In genomic region chr9:121292801-121293241, GRCh38 we compare ENCODE assay signal across 17 cellular contexts. TPM values are rescaled to one million over a fixed set of nuclear protein-coding genes. Genes with fewer than 3 reads are reported as not detected.
A peak's percentile ranks its signal among the peaks of the same experiment; 100 is the strongest.
DNase-seq lines count a peak whose midpoint lies in the region; ATAC-seq and TF ChIP-seq lines count a peak whose summit lies in the region.
"Had no signal": no experiment of that assay in that cellular context is flagged by ENCODE, and none has a peak within 500 bp of the region (broad histone marks: within the 10 kb centered on the region; RNA-seq: fewer than 3 reads in every experiment).

No MANE protein-coding gene starts in this region.

- peak in 33 of 56 donors; percentile 20 to 82 (median 57) for DNase-seq in amygdala (lab: John Stamatoyannopoulos, UW)
- no peak for DNase-seq in endodermal cell
- no peak for DNase-seq in neural crest cell (ENCODE audit: low read depth, low spot score)
- no peak for DNase-seq in thoracic aorta (ENCODE audit: low spot score)
- no peak for DNase-seq in DMS53 (lab: John Stamatoyannopoulos, UW)
- DNase-seq: amniotic stem cell; DMS153; NCI-H187; NCI-H345; stimulated activated CD4-positive, alpha-beta T cell treated with anti-CD3 and anti-CD28 coated beads, Interleukin-15, amount 100 ng/mL, for 24 hours; T-helper 1 cell had no signal

- H3K36me3 ChIP-seq in endodermal cell (ENCODE audit: control insufficient read depth, insufficient read depth, low read length) = no peaks in the 10 kb centered on the region
- H3K36me3 ChIP-seq in thoracic aorta = peaks cover 6% of the 10 kb centered on the region
- H3K36me3 ChIP-seq: BLaER1 had no signal

- H3K27ac Mint-ChIP-seq in endodermal cell (no peak overlapping the region), neural crest cell (ENCODE audit: unreplicated experiment) (peak overlapping the region; percentile 43)
- H3K27ac Mint-ChIP-seq: activated T-helper 2 cell treated with anti-CD3 and anti-CD28 coated beads, Interferon-gamma antibody, Interleukin-2, Interleukin-4, amounts not matched to agents 10 μg/mL and 5 μg/mL and 100 μg/mL, durations not matched to agents 14 hours and 24 hours and 36 hours; WTC11 had no signal

- no peaks in the 10 kb centered on the region for H3K27me3 ChIP-seq in endodermal cell (ENCODE audit: control insufficient read depth, insufficient read depth, low read length, poor library complexity, severe bottlenecking)
- no peaks in the 10 kb centered on the region for H3K27me3 ChIP-seq in thoracic aorta (replicated peaks; ENCODE audit: insufficient read depth)
- H3K27me3 ChIP-seq: BLaER1 had no signal

- H3K36me3 Mint-ChIP-seq in endodermal cell (ENCODE audit: low read depth) (no peaks in the 10 kb centered on the region), neural crest cell (ENCODE audit: low read depth) (no peaks in the 10 kb centered on the region)

- H3K9me3 ChIP-seq in endodermal cell (ENCODE audit: control insufficient read depth, low read length) (no peaks in the 10 kb centered on the region), thoracic aorta (no peaks in the 10 kb centered on the region)
- H3K9me3 ChIP-seq: BLaER1 had no signal

- H3K4me1 Mint-ChIP-seq in endodermal cell (peaks cover 29% of the 10 kb centered on the region), neural crest cell (peaks cover 59% of the 10 kb centered on the region)

- H3K27ac ChIP-seq in endodermal cell (ENCODE audit: low read depth, low read length) = no peak overlapping the region
- H3K27ac ChIP-seq in thoracic aorta = peak overlapping the region; percentile 70 to 91
- H3K27ac ChIP-seq: BLaER1 had no signal

- no peak overlapping the region for H3K9ac ChIP-seq in endodermal cell (ENCODE audit: extremely low read depth, low read length, poor library complexity, severe bottlenecking)
- H3K9ac ChIP-seq: BLaER1 had no signal

- TF ChIP-seq CTCF in endodermal cell (conservative IDR thresholded peaks at IDR 0.05) = peak; percentile 3
- TF ChIP-seq CTCF in neural crest cell (conservative IDR thresholded peaks at IDR 0.05) = no peak
- no peak for TF ChIP-seq CTCF in thoracic aorta (IDR thresholded peaks at IDR 0.05)

- H3K4me3 Mint-ChIP-seq in endodermal cell (no peak overlapping the region), neural crest cell (peak overlapping the region; percentile 23)
- H3K4me3 Mint-ChIP-seq: WTC11 had no signal

- ATAC-seq in thoracic aorta (ENCODE audit: insufficient number of reproducible peaks, low FRiP score, low read depth) (no peak), GM19397 (IDR thresholded peaks at IDR 0.05; ENCODE audit: unreplicated experiment) (no peak), HG03097 (IDR thresholded peaks at IDR 0.05; ENCODE audit: low FRiP score, unreplicated experiment) (no peak)
- ATAC-seq: HCT116, WTC11 had no signal

- H3K27me3 Mint-ChIP-seq in endodermal cell (ENCODE audit: insufficient read depth) = no peaks in the 10 kb centered on the region
- H3K27me3 Mint-ChIP-seq in neural crest cell (ENCODE audit: low read depth) = no peaks in the 10 kb centered on the region

- H3K4me3 ChIP-seq in endodermal cell (ENCODE audit: low read length) (no peak overlapping the region), thoracic aorta (no peak overlapping the region)
- H3K4me3 ChIP-seq: BLaER1 had no signal

- H3K4me1 ChIP-seq in endodermal cell (ENCODE audit: control insufficient read depth, insufficient read depth, low read length) = peaks cover 19% of the 10 kb centered on the region
- peaks cover 81 to 96% of the 10 kb centered on the region in 2 donors for H3K4me1 ChIP-seq in thoracic aorta (ENCODE audit: control insufficient read depth in 1 of 2, low read depth in 2 of 2)

- H3K9me3 Mint-ChIP-seq in endodermal cell (no peaks in the 10 kb centered on the region), neural crest cell (no peaks in the 10 kb centered on the region)
- H3K9me3 Mint-ChIP-seq: activated T-helper 2 cell treated with anti-CD3 and anti-CD28 coated beads, Interferon-gamma antibody, Interleukin-2, Interleukin-4, amounts not matched to agents 10 μg/mL and 5 μg/mL and 100 μg/mL, durations not matched to agents 14 hours and 24 hours and 36 hours; WTC11 had no signal

- 78 to 80% methylated on average over 5 to 6 of the region's 6 CpGs for whole genome bisulfite sequencing in endodermal cell (ENCODE audit: insufficient coverage in 1 of 2, insufficient read length in 1 of 2), 2 experiments

RNA-seq across cellular contexts. Expression of gene GSN, which starts 24.9 kb away (rescaled TPM):
- total RNA-seq in endodermal cell (10 to 100 TPM; 57.0 to 77.2 TPM), neural crest cell (77.2 and 84.7 TPM in 2 replicates), thoracic aorta (1,000 to 10,000 TPM; 3,187 to 4,234 TPM)
- 64.8 TPM for polyA plus RNA-seq in endodermal cell (2013, experiment 1 of 2)
- 76.0 TPM for polyA plus RNA-seq in endodermal cell (2013, experiment 2 of 2)

Comparison
In these comparisons a context has a peak if more than half of its experiments do, and no peak if none do; other contexts are left out.
1. DNase-seq: peak in amygdala (33 of 56); none in endodermal cell (single experiment), neural crest cell (single experiment), thoracic aorta (single experiment) and DMS53 (single experiment).
2. RNA of gene GSN, which starts 24.9 kb away (total RNA-seq): 3,187 to 4,234 TPM in thoracic aorta; 77.2 to 84.7 TPM in neural crest cell and 57.0 to 77.2 TPM in endodermal cell; every median in the first group is over 10 times any median in the second.